23 cellular contexts compared by ENCODE assay signal in genomic region chr2:215779912-215780311, GRCh38.
A peak's percentile ranks its signal among the peaks of the same experiment; 100 is the strongest.
DNase-seq lines count a peak whose midpoint lies in the region; ATAC-seq, FAIRE-seq and TF ChIP-seq lines count a peak whose summit lies in the region.
"Had no signal": no experiment of that assay in that cellular context is flagged by ENCODE, and none has a peak within 500 bp of the region (broad histone marks: within the 10 kb centered on the region; RNA-seq: fewer than 3 reads in every experiment).

No MANE protein-coding gene starts in this region.

- H3K4me3 ChIP-seq in K562 (no peak overlapping the region), trophoblast cell (ENCODE audit: low read depth, low read length) (no peak overlapping the region)
- H3K4me3 ChIP-seq: BLaER1, GM23248 had no signal

- peaks cover 11% of the 10 kb centered on the region for H3K79me1 ChIP-seq in trophoblast cell (ENCODE audit: low read length)

- H3K4ac ChIP-seq in trophoblast cell (ENCODE audit: low read depth, low read length) = no peak overlapping the region

- TF ChIP-seq POLR2A in K562 (conservative IDR thresholded peaks at IDR 0.05) = no peak

- no peak for DNase-seq in activated naive CD8-positive, alpha-beta T cell treated with anti-CD3 and anti-CD28 coated beads for 36 hours
- DNase-seq in activated naive CD8-positive, alpha-beta T cell treated with anti-CD3 and anti-CD28 coated beads, Interleukin-2, amount 50 U/mL, for 24 hours = no peak
- DNase-seq in K562 (ENCODE audit: extremely low read depth in 1 of 4, low spot score in 3 of 4) (no peak), trophoblast cell (no peak), middle frontal gyrus (ENCODE audit: extremely low spot score, low spot score) (no peak)
- DNase-seq: 8988T; CD4-positive, CD25-positive, alpha-beta regulatory T cell; GM23248; HCEC 1CT; Kasumi-1; NCI-H1105; NCI-H1436 treated with DMSO at 0.1 percent for 48 hours; NCI-H1930; NCI-H2107; NCI-H526 treated with DMSO at 0.1 percent for 48 hours; Right ventricle myocardium superior; RPMI8226 had no signal

- peak overlapping the region; percentile 66 for H4K8ac ChIP-seq in trophoblast cell (ENCODE audit: low read depth, low read length)

- H3K27ac ChIP-seq in K562 (ENCODE audit: extremely low read depth, low read depth, low read length) (no peak overlapping the region), trophoblast cell (ENCODE audit: low read depth, low read length) (no peak overlapping the region)
- H3K27ac ChIP-seq: BLaER1, GM23248, HL-60 had no signal

- POLR2A ChIA-PET in K562 (lab: Yijun Ruan, JAX) = no interaction called here

- peak overlapping the region; percentile 27 for H2BK5ac ChIP-seq in trophoblast cell (ENCODE audit: low read depth, low read length, poor library complexity)

- no peaks in the 10 kb centered on the region for H3K9me3 ChIP-seq in K562 (replicated peaks; ENCODE audit: control insufficient read depth, insufficient read depth, low read depth, low read length)
- peaks cover 2% of the 10 kb centered on the region for H3K9me3 ChIP-seq in trophoblast cell (ENCODE audit: insufficient read depth, low read depth, low read length)
- H3K9me3 ChIP-seq: BLaER1 had no signal

- peak overlapping the region; percentile 9 for H3K27ac Mint-ChIP-seq in activated naive CD8-positive, alpha-beta T cell treated with anti-CD3 and anti-CD28 coated beads for 36 hours
- H3K27ac Mint-ChIP-seq in activated naive CD8-positive, alpha-beta T cell treated with anti-CD3 and anti-CD28 coated beads, Interleukin-2, amount 50 U/mL, for 24 hours = no peak overlapping the region
- H3K27ac Mint-ChIP-seq: CD4-positive, CD25-positive, alpha-beta regulatory T cell had no signal

- no peaks in the 10 kb centered on the region for H4K20me1 ChIP-seq in K562 (replicated peaks; ENCODE audit: control insufficient read depth, insufficient read depth, low read length)
- H4K20me1 ChIP-seq: BLaER1 had no signal

- peak overlapping the region; percentile 88 for H3K18ac ChIP-seq in trophoblast cell (ENCODE audit: low read length)

- H3K4me2 ChIP-seq in K562 (ENCODE audit: insufficient read depth, low read length) (no peak overlapping the region), trophoblast cell (ENCODE audit: low read length) (no peak overlapping the region)
- H3K4me2 ChIP-seq: BLaER1 had no signal

- peak overlapping the region; percentile 57 for H4K91ac ChIP-seq in trophoblast cell (ENCODE audit: low read depth, low read length)

- WGBS in K562 (ENCODE audit: insufficient coverage, low coverage, missing lambda C conversion rate) = 75% methylated on average over 3 of the region's 3 CpGs
- WGBS in trophoblast cell (ENCODE audit: extremely low coverage, insufficient coverage, insufficient read length) = no CpG with 5 or more reads among the region's 3 CpGs

- intact Hi-C loops in K562 (cut with micrococcal nuclease) = no loop called here

- no TSS peak for BruUV-seq in K562 (replicated peaks; lab: Mats Ljungman, UMichigan)

- H3K4me1 ChIP-seq in K562 (replicated peaks in 1 of 2; ENCODE audit: control insufficient read depth in 2 of 2, insufficient read depth in 2 of 2, low read length in 2 of 2) (peaks cover 0 to 7% of the 10 kb centered on the region in 2 experiments; a peak in 3 of 5 replicates), trophoblast cell (ENCODE audit: control insufficient read depth in 1 of 2, insufficient read depth in 2 of 2, low read length in 2 of 2) (peaks cover 11 to 15% of the 10 kb centered on the region in 2 experiments)
- H3K4me1 ChIP-seq: BLaER1 had no signal

- peak overlapping the region in 1 of 2 experiments; percentile 43; a peak in 1 of 4 replicates for H3K9ac ChIP-seq in K562 (ENCODE audit: insufficient read depth in 1 of 2, low read depth in 2 of 2, low read length in 2 of 2)
- H3K9ac ChIP-seq in trophoblast cell (ENCODE audit: low read length) = no peak overlapping the region
- H3K9ac ChIP-seq: BLaER1, GM23248 had no signal

- H3K23ac ChIP-seq in trophoblast cell (ENCODE audit: low read length) = no peak overlapping the region

- no peaks in the 10 kb centered on the region for H3K9me3 Mint-ChIP-seq in activated naive CD8-positive, alpha-beta T cell treated with anti-CD3 and anti-CD28 coated beads for 36 hours
- no peaks in the 10 kb centered on the region for H3K9me3 Mint-ChIP-seq in activated naive CD8-positive, alpha-beta T cell treated with anti-CD3 and anti-CD28 coated beads, Interleukin-2, amount 50 U/mL, for 24 hours

- CTCF ChIA-PET in K562 (lab: Yijun Ruan, JAX; ENCODE audit: low intra/inter-chr PET ratio) = no interaction called here

- no peak for FAIRE-seq in K562 (lab: Jason Lieb, UNC)
- FAIRE-seq: D721Med, GM18507 had no signal

- H2AK5ac ChIP-seq in trophoblast cell (ENCODE audit: low read length) = no peak overlapping the region

- no peak overlapping the region for H4K12ac ChIP-seq in trophoblast cell (ENCODE audit: low read depth, low read length)

- H3K79me2 ChIP-seq in K562 (ENCODE audit: control insufficient read depth, insufficient read depth, low read length) = no peaks in the 10 kb centered on the region
- H3K79me2 ChIP-seq in trophoblast cell (ENCODE audit: control insufficient read depth, insufficient read depth, low read length, poor library complexity) = peaks cover 2% of the 10 kb centered on the region

- TF ChIP-seq CTCF in K562 (IDR thresholded peaks at IDR 0.05 in 2 of 3, conservative IDR thresholded peaks at IDR 0.05 in 1 of 3; ENCODE audit: insufficient read depth in 2 of 3, low read depth in 1 of 3, low read length in 3 of 3) = no peak

- H3K36me3 ChIP-seq in K562 (ENCODE audit: control insufficient read depth, insufficient read depth, low read length) (no peaks in the 10 kb centered on the region), trophoblast cell (ENCODE audit: control insufficient read depth in 1 of 2, insufficient read depth in 2 of 2, low read length in 2 of 2) (no peaks in the 10 kb centered on the region)
- H3K36me3 ChIP-seq: BLaER1 had no signal

- peak overlapping the region; percentile 75 for H3K14ac ChIP-seq in trophoblast cell (ENCODE audit: low read length)

- no peaks in the 10 kb centered on the region for H3K9me1 ChIP-seq in K562 (ENCODE audit: control insufficient read depth, insufficient read depth, low read length)

- peaks cover 5% of the 10 kb centered on the region for H3K27me3 Mint-ChIP-seq in activated naive CD8-positive, alpha-beta T cell treated with anti-CD3 and anti-CD28 coated beads for 36 hours
- peaks cover 5% of the 10 kb centered on the region for H3K27me3 Mint-ChIP-seq in activated naive CD8-positive, alpha-beta T cell treated with anti-CD3 and anti-CD28 coated beads, Interleukin-2, amount 50 U/mL, for 24 hours
- H3K27me3 Mint-ChIP-seq: CD4-positive, CD25-positive, alpha-beta regulatory T cell had no signal

- peak overlapping the region; percentile 96 for H2BK12ac ChIP-seq in trophoblast cell (ENCODE audit: low read length)

- in situ Hi-C loops in K562 (cut with MboI) = no loop called here

- H3K27me3 ChIP-seq in K562 (ENCODE audit: control insufficient read depth in 2 of 2, insufficient read depth in 2 of 2, low read length in 2 of 2) (no peaks in the 10 kb centered on the region), trophoblast cell (ENCODE audit: insufficient read depth, low read length) (no peaks in the 10 kb centered on the region)
- H3K27me3 ChIP-seq: BLaER1 had no signal

- TF ChIP-seq RAD21 in K562 (CRISPR knock-in tag; conservative IDR thresholded peaks at IDR 0.05 in 1 of 2, IDR thresholded peaks at IDR 0.05 in 1 of 2) = no peak

- no peak for TF ChIP-seq EP300 in K562 (IDR thresholded peaks at IDR 0.05; ENCODE audit: low read length)

- H2BK120ac ChIP-seq in trophoblast cell (ENCODE audit: insufficient read depth, low read length, poor library complexity) = peak overlapping the region; percentile 79

- no peaks in the 10 kb centered on the region for H3K36me3 Mint-ChIP-seq in activated naive CD8-positive, alpha-beta T cell treated with anti-CD3 and anti-CD28 coated beads for 36 hours
- no peaks in the 10 kb centered on the region for H3K36me3 Mint-ChIP-seq in activated naive CD8-positive, alpha-beta T cell treated with anti-CD3 and anti-CD28 coated beads, Interleukin-2, amount 50 U/mL, for 24 hours (ENCODE audit: low read depth)
- H3K36me3 Mint-ChIP-seq: CD4-positive, CD25-positive, alpha-beta regulatory T cell had no signal

- H2AFZ ChIP-seq in K562 (ENCODE audit: low read depth, low read length) (peak overlapping the region; percentile 62; the same call in 1 of the 2 replicates), trophoblast cell (ENCODE audit: insufficient read depth, low read length, poor library complexity) (peak overlapping the region; percentile 33)
- H2AFZ ChIP-seq: GM23248 had no signal

- no peak for ATAC-seq in activated naive CD8-positive, alpha-beta T cell treated with anti-CD3 and anti-CD28 coated beads, Interleukin-2, amount 50 U/mL, for 24 hours
- ATAC-seq in K562 (no peak; the same call in 2 of the 3 replicates), HG03095 (IDR thresholded peaks at IDR 0.05; ENCODE audit: unreplicated experiment) (no peak), GM21367 (IDR thresholded peaks at IDR 0.05; ENCODE audit: unreplicated experiment) (no peak)

- H3K4me3 Mint-ChIP-seq in activated naive CD8-positive, alpha-beta T cell treated with anti-CD3 and anti-CD28 coated beads for 36 hours = no peak overlapping the region
- no peak overlapping the region for H3K4me3 Mint-ChIP-seq in activated naive CD8-positive, alpha-beta T cell treated with anti-CD3 and anti-CD28 coated beads, Interleukin-2, amount 50 U/mL, for 24 hours
- H3K4me3 Mint-ChIP-seq: CD4-positive, CD25-positive, alpha-beta regulatory T cell had no signal

- no peaks in the 10 kb centered on the region for H3K4me1 Mint-ChIP-seq in activated naive CD8-positive, alpha-beta T cell treated with anti-CD3 and anti-CD28 coated beads for 36 hours
- H3K4me1 Mint-ChIP-seq in activated naive CD8-positive, alpha-beta T cell treated with anti-CD3 and anti-CD28 coated beads, Interleukin-2, amount 50 U/mL, for 24 hours = no peaks in the 10 kb centered on the region
- H3K4me1 Mint-ChIP-seq: CD4-positive, CD25-positive, alpha-beta regulatory T cell had no signal

TF ChIP-seq in K562, 482 proteins besides CTCF, POLR2A, EP300 and RAD21 (continues in another document):
- no peak for TF ChIP-seq ZNF280B (CRISPR knock-in tag; IDR thresholded peaks at IDR 0.05)
- TF ChIP-seq MCM3 (IDR thresholded peaks at IDR 0.05) = no peak
- no peak for TF ChIP-seq ZNF444 (CRISPR knock-in tag; IDR thresholded peaks at IDR 0.05)
- no peak for TF ChIP-seq POLR3A (IDR thresholded peaks at IDR 0.05; ENCODE audit: borderline replicate concordance, extremely low read depth, insufficient read depth, insufficient read length)
